Comparison of ENCODE assay signal across 1 cellular context in the genomic region with DNA sequence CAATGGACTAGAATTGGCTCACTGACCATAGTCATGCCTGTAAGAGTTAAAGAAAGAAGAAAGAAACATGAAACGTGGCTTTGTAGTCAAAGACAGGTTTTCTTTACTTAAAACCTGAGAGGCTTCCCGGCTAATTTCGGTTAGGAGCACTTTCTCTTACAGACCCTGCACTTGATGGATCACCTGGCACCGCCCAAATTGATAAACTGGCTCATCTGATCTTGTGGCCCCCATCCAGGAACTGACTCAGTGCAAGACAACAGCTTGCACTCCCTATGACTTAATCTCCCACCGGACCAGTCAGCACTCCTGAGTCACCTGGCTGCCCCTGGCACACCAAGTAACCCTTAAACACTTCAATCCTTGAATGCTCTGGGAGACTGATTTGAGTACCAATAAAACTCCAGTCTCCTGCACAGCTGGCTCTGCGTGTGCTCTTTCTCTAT.
TF ChIP-seq lines count a peak whose summit lies in the region.

No MANE protein-coding gene starts in this region.

TF ChIP-seq in A549, 52 proteins besides CTCF, POLR2A, EP300 and RAD21 (continued from another document):
- TF ChIP-seq, protein P1, sequence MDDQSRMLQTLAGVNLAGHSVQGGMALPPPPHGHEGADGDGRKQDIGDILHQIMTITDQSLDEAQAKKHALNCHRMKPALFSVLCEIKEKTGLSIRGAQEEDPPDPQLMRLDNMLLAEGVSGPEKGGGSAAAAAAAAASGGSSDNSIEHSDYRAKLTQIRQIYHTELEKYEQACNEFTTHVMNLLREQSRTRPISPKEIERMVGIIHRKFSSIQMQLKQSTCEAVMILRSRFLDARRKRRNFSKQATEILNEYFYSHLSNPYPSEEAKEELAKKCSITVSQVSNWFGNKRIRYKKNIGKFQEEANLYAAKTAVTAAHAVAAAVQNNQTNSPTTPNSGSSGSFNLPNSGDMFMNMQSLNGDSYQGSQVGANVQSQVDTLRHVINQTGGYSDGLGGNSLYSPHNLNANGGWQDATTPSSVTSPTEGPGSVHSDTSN (IDR thresholded peaks at IDR 0.05) = no peak
- TF ChIP-seq JUNB (IDR thresholded peaks at IDR 0.05) (peak; percentile 40), CHD4 (IDR thresholded peaks at IDR 0.05; ENCODE audit: borderline replicate concordance) (no peak), MAFK (IDR thresholded peaks at IDR 0.05; ENCODE audit: partially characterized antibody) (peak; percentile 63), POLR2AphosphoS2 (conservative IDR thresholded peaks at IDR 0.05; ENCODE audit: low read length) (no peak), SREBF2 (IDR thresholded peaks at IDR 0.05) (no peak)
- TF ChIP-seq, protein P2, sequence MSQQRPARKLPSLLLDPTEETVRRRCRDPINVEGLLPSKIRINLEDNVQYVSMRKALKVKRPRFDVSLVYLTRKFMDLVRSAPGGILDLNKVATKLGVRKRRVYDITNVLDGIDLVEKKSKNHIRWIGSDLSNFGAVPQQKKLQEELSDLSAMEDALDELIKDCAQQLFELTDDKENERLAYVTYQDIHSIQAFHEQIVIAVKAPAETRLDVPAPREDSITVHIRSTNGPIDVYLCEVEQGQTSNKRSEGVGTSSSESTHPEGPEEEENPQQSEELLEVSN (IDR thresholded peaks at IDR 0.05; ENCODE audit: borderline replicate concordance, low read depth) = no peak
- TF ChIP-seq, protein P3, sequence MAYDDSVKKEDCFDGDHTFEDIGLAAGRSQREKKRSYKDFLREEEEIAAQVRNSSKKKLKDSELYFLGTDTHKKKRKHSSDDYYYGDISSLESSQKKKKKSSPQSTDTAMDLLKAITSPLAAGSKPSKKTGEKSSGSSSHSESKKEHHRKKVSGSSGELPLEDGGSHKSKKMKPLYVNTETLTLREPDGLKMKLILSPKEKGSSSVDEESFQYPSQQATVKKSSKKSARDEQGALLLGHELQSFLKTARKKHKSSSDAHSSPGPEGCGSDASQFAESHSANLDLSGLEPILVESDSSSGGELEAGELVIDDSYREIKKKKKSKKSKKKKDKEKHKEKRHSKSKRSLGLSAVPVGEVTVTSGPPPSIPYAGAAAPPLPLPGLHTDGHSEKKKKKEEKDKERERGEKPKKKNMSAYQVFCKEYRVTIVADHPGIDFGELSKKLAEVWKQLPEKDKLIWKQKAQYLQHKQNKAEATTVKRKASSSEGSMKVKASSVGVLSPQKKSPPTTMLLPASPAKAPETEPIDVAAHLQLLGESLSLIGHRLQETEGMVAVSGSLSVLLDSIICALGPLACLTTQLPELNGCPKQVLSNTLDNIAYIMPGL (CRISPR knock-in tag; IDR thresholded peaks at IDR 0.05; ENCODE audit: borderline replicate concordance) = no peak
